ENCODE assay signal across 1 cellular context in genomic region chr2:24449348-24449747, GRCh38.
TF ChIP-seq lines count a peak whose summit lies in the region.

No MANE protein-coding gene starts in this region.

TF ChIP-seq in A549, 52 proteins besides CTCF, POLR2A, EP300 and RAD21 (continued from another document):
- TF ChIP-seq PBX3 (IDR thresholded peaks at IDR 0.05) (no peak), E2F6 (IDR thresholded peaks at IDR 0.05; ENCODE audit: borderline replicate concordance, low read depth) (no peak), FOSB (CRISPR knock-in tag; IDR thresholded peaks at IDR 0.05) (no peak), TP53 (CRISPR knock-in tag; IDR thresholded peaks at IDR 0.05) (no peak), EHF (CRISPR knock-in tag; IDR thresholded peaks at IDR 0.05) (no peak), MAZ (IDR thresholded peaks at IDR 0.05; ENCODE audit: borderline replicate concordance, low read depth, low read length) (no peak), MAX (IDR thresholded peaks at IDR 0.05) (no peak), SREBF2 (IDR thresholded peaks at IDR 0.05) (no peak), HOXB5 (CRISPR knock-in tag; IDR thresholded peaks at IDR 0.05) (no peak)
